ENCODE assay signal across 13 cellular contexts in genomic region chr1:36707221-36707620, GRCh38.
DNase-seq lines count a peak whose midpoint lies in the region; ATAC-seq and TF ChIP-seq lines count a peak whose summit lies in the region.
"Had no signal": no experiment of that assay in that cellular context is flagged by ENCODE, and none has a peak within 500 bp of the region (broad histone marks: within the 10 kb centered on the region; RNA-seq: fewer than 3 reads in every experiment).

No MANE protein-coding gene starts in this region.

- no peaks in the 10 kb centered on the region for H3K9me2 ChIP-seq in PC-9 (ENCODE audit: insufficient read depth)

- H3K79me2 ChIP-seq in PC-9 (ENCODE audit: low read depth) = no peaks in the 10 kb centered on the region

- CTCF ChIA-PET in PC-9 (lab: Charles Lee) = no interaction called here

- H3K27ac ChIP-seq in PC-9 = peak overlapping the region; percentile 26; the same call in 1 of the 2 replicates

- no peak for ATAC-seq in GM19328 (IDR thresholded peaks at IDR 0.05; ENCODE audit: unreplicated experiment)
- no peak for ATAC-seq in stimulated activated naive B cell treated with anti-CD40 and anti-IgM and Interleukin-4, amounts not matched to agents 10 μg/mL and 1 μg/mL and 100 μg/mL, for 72 hours (replicated peaks)

- peak overlapping the region; percentile 22; the same call in 1 of the 2 replicates for H3K4me2 ChIP-seq in PC-9

- H3K36me3 ChIP-seq in PC-9 (ENCODE audit: low read depth) = no peaks in the 10 kb centered on the region
- H3K36me3 ChIP-seq: HAP-1 had no signal

- no peaks in the 10 kb centered on the region for H3K9me3 Mint-ChIP-seq in stimulated activated naive B cell treated with anti-CD40 and anti-IgM and Interleukin-4, amounts not matched to agents 10 μg/mL and 1 μg/mL and 100 μg/mL, for 72 hours
- H3K9me3 Mint-ChIP-seq: CD4-positive, alpha-beta memory T cell had no signal

- peaks cover 1 to 9% of the 10 kb centered on the region in 2 donors for H3K4me1 Mint-ChIP-seq in stimulated activated naive B cell treated with anti-CD40 and anti-IgM and Interleukin-4, amounts not matched to agents 10 μg/mL and 1 μg/mL and 100 μg/mL, for 72 hours

- H3K4me3 ChIP-seq in PC-9 (no peak overlapping the region), fibroblast of pulmonary artery (replicated peaks; ENCODE audit: low read depth, low read length) (no peak overlapping the region)
- H3K4me3 ChIP-seq: HAP-1 had no signal

- H3K27me3 ChIP-seq in PC-9 (ENCODE audit: insufficient read depth, low read depth) = peaks cover 77% of the 10 kb centered on the region

- no peaks in the 10 kb centered on the region for H4K20me1 ChIP-seq in PC-9 (ENCODE audit: insufficient read depth)

- peaks cover 55 to 56% of the 10 kb centered on the region in 2 donors for H3K27me3 Mint-ChIP-seq in stimulated activated naive B cell treated with anti-CD40 and anti-IgM and Interleukin-4, amounts not matched to agents 10 μg/mL and 1 μg/mL and 100 μg/mL, for 72 hours

- no peaks in the 10 kb centered on the region for H3K36me3 Mint-ChIP-seq in stimulated activated naive B cell treated with anti-CD40 and anti-IgM and Interleukin-4, amounts not matched to agents 10 μg/mL and 1 μg/mL and 100 μg/mL, for 72 hours
- H3K36me3 Mint-ChIP-seq: CD4-positive, alpha-beta memory T cell had no signal

- no peak overlapping the region for H3K27ac Mint-ChIP-seq in stimulated activated naive B cell treated with anti-CD40 and anti-IgM and Interleukin-4, amounts not matched to agents 10 μg/mL and 1 μg/mL and 100 μg/mL, for 72 hours
- H3K27ac Mint-ChIP-seq: CD4-positive, alpha-beta memory T cell had no signal

- no peaks in the 10 kb centered on the region for H3K9me3 ChIP-seq in PC-9 (ENCODE audit: insufficient read depth, low read depth)
- H3K9me3 ChIP-seq: HAP-1 had no signal

- no peak for TF ChIP-seq CTCF in PC-9 (conservative IDR thresholded peaks at IDR 0.05)
- TF ChIP-seq CTCF in fibroblast of pulmonary artery (IDR thresholded peaks at IDR 0.05; ENCODE audit: low read length, missing control alignments) = no peak

- no peaks in the 10 kb centered on the region for H3F3A ChIP-seq in PC-9 (ENCODE audit: insufficient read depth, low read depth)

- DNase-seq in NCI-H446 treated with DMSO at 0.1 percent for 48 hours (lab: John Stamatoyannopoulos, UW) (peak; percentile 28), NCI-H446 (lab: John Stamatoyannopoulos, UW) (no peak), PC-9 (peak in 1 of 2 experiments; percentile 72), fibroblast of pulmonary artery (ENCODE audit: low read depth) (peak; percentile 6), AG08396 (ENCODE audit: low spot score) (no peak)
- DNase-seq in stimulated activated naive B cell treated with anti-CD40 and anti-IgM and Interleukin-4, amounts not matched to agents 10 μg/mL and 1 μg/mL and 100 μg/mL, for 72 hours = no peak
- DNase-seq: 8988T; C1 segment of cervical spinal cord; CD4-positive, alpha-beta memory T cell; EL; IMR-90 had no signal

- H3K4me3 Mint-ChIP-seq in stimulated activated naive B cell treated with anti-CD40 and anti-IgM and Interleukin-4, amounts not matched to agents 10 μg/mL and 1 μg/mL and 100 μg/mL, for 72 hours = no peak overlapping the region
- H3K4me3 Mint-ChIP-seq: CD4-positive, alpha-beta memory T cell had no signal

- peaks cover 17% of the 10 kb centered on the region; the same call in 1 of the 2 replicates for H3K4me1 ChIP-seq in PC-9 (replicated peaks; ENCODE audit: insufficient read depth)
- H3K4me1 ChIP-seq: HAP-1 had no signal

- BruUV-seq in PC-9 (replicated peaks; lab: Mats Ljungman, UMichigan) = no TSS peak

- intact Hi-C loops in PC-9 (cut with micrococcal nuclease; ENCODE audit: unreplicated experiment) = no loop called here

- POLR2A ChIA-PET in PC-9 (lab: Charles Lee; ENCODE audit: unreplicated experiment) = no interaction called here

- H2AFZ ChIP-seq in PC-9 = no peak overlapping the region

Comparison
In these comparisons a context has a peak if more than half of its experiments do, and no peak if none do; other contexts are left out.
1. DNase-seq: peak in NCI-H446 treated with DMSO at 0.1 percent for 48 hours (single experiment) and fibroblast of pulmonary artery (single experiment); none in NCI-H446 (0 of 2), stimulated activated naive B cell treated with anti-CD40 and anti-IgM and Interleukin-4, amounts not matched to agents 10 μg/mL and 1 μg/mL and 100 μg/mL, for 72 hours (single experiment) and AG08396 (single experiment).